In the genomic region with DNA sequence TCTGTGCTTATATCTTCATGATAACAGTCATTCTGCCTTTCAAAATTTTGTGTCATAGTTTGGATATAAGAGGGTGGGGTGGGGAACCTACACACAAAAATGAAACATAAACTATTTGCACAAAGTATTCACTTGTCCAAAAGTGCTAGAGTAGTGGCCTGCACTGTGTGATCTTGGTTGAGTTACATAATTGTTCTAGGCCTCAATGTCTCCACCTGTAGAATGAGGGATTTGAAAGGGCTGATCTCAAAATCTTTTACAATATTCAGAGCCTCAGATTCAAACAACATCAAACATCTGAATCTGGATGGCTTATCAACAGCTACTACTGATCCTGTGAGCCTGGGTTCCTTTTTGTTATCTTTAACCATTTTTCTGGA, we compare ENCODE assay signal across 1 cellular context.
TF ChIP-seq lines count a peak whose summit lies in the region.

No MANE protein-coding gene starts in this region.

TF ChIP-seq in IMR-90, 13 proteins besides CTCF, POLR2A, EP300 and RAD21 (continued from another document):
- TF ChIP-seq, protein P1, sequence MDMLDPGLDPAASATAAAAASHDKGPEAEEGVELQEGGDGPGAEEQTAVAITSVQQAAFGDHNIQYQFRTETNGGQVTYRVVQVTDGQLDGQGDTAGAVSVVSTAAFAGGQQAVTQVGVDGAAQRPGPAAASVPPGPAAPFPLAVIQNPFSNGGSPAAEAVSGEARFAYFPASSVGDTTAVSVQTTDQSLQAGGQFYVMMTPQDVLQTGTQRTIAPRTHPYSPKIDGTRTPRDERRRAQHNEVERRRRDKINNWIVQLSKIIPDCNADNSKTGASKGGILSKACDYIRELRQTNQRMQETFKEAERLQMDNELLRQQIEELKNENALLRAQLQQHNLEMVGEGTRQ (IDR thresholded peaks at IDR 0.05; ENCODE audit: low read depth, low read length): no peak
- TF ChIP-seq FOS (IDR thresholded peaks at IDR 0.05; ENCODE audit: low read depth, low read length) (no peak), CHD1 (IDR thresholded peaks at IDR 0.05; ENCODE audit: low read depth, low read length) (no peak)
